ENCODE assay signal across 1 cellular context in the genomic region with DNA sequence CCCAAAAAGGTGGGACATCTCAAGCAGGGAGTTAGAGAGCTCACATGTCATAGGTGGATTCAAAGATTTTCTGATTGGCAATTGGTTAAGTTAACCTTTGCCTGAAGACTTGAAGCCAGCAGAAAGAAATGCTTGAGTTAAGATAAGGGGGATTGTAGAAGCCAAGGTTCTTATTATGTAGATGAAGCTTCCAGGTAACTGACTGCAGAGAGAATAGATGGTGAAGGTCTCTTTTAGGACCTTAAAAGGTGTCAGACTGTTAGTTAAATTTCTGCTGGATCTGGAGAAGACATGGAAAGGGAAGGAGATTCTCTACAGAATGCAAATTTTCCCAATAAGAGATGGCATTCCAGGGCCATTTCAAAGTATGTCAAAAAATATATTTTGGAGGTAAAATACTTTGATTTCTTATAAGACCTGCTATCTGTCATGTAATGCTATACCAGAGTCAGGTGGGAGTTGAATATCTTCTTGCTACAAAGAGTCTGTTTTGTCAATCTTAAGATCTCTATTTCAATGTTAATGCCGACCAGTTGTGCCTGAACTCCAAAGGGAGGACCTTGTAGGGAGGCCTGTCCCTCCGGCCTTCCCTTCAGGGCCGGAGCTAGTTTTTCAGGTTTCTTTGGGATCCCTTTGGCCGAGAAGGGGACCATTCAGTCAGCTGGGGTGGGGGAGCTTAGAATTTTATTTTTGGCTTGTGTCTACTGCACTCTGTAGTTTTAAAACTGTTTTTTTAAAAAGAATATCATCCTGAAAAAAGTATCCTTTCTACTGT.
A peak's percentile ranks its signal among the peaks of the same experiment; 100 is the strongest.
TF ChIP-seq lines count a peak whose summit lies in the region.

No MANE protein-coding gene starts in this region.

TF ChIP-seq in GM23338, 12 proteins besides CTCF, POLR2A, EP300 and RAD21 (continued from another document):
- TF ChIP-seq, protein P1, sequence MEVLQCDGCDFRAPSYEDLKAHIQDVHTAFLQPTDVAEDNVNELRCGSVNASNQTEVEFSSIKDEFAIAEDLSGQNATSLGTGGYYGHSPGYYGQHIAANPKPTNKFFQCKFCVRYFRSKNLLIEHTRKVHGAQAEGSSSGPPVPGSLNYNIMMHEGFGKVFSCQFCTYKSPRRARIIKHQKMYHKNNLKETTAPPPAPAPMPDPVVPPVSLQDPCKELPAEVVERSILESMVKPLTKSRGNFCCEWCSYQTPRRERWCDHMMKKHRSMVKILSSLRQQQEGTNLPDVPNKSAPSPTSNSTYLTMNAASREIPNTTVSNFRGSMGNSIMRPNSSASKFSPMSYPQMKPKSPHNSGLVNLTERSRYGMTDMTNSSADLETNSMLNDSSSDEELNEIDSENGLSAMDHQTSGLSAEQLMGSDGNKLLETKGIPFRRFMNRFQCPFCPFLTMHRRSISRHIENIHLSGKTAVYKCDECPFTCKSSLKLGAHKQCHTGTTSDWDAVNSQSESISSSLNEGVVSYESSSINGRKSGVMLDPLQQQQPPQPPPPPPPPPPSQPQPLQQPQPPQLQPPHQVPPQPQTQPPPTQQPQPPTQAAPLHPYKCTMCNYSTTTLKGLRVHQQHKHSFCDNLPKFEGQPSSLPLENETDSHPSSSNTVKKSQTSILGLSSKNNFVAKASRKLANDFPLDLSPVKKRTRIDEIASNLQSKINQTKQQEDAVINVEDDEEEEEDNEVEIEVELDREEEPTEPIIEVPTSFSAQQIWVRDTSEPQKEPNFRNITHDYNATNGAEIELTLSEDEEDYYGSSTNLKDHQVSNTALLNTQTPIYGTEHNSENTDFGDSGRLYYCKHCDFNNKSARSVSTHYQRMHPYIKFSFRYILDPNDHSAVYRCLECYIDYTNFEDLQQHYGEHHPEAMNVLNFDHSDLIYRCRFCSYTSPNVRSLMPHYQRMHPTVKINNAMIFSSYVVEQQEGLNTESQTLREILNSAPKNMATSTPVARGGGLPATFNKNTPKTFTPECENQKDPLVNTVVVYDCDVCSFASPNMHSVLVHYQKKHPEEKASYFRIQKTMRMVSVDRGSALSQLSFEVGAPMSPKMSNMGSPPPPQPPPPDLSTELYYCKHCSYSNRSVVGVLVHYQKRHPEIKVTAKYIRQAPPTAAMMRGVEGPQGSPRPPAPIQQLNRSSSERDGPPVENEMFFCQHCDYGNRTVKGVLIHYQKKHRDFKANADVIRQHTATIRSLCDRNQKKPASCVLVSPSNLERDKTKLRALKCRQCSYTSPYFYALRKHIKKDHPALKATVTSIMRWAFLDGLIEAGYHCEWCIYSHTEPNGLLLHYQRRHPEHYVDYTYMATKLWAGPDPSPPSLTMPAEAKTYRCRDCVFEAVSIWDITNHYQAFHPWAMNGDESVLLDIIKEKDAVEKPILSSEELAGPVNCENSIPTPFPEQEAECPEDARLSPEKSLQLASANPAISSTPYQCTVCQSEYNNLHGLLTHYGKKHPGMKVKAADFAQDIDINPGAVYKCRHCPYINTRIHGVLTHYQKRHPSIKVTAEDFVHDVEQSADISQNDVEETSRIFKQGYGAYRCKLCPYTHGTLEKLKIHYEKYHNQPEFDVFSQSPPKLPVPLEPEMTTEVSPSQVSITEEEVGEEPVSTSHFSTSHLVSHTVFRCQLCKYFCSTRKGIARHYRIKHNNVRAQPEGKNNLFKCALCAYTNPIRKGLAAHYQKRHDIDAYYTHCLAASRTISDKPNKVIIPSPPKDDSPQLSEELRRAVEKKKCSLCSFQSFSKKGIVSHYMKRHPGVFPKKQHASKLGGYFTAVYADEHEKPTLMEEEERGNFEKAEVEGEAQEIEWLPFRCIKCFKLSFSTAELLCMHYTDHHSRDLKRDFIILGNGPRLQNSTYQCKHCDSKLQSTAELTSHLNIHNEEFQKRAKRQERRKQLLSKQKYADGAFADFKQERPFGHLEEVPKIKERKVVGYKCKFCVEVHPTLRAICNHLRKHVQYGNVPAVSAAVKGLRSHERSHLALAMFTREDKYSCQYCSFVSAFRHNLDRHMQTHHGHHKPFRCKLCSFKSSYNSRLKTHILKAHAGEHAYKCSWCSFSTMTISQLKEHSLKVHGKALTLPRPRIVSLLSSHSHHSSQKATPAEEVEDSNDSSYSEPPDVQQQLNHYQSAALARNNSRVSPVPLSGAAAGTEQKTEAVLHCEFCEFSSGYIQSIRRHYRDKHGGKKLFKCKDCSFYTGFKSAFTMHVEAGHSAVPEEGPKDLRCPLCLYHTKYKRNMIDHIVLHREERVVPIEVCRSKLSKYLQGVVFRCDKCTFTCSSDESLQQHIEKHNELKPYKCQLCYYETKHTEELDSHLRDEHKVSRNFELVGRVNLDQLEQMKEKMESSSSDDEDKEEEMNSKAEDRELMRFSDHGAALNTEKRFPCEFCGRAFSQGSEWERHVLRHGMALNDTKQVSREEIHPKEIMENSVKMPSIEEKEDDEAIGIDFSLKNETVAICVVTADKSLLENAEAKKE (CRISPR knock-in tag; IDR thresholded peaks at IDR 0.05) = 0 out of 2 replicates have a peak, but pooled peaks have one; percentile 10
- TF ChIP-seq NANOG (IDR thresholded peaks at IDR 0.05; ENCODE audit: borderline replicate concordance) (no peak), ZNF114 (CRISPR knock-in tag; IDR thresholded peaks at IDR 0.05) (no peak)
